ENCODE assay signal across 21 cellular contexts in genomic region chr17:65942592-65942991, GRCh38.
A peak's percentile ranks its signal among the peaks of the same experiment; 100 is the strongest.
DNase-seq lines count a peak whose midpoint lies in the region; ATAC-seq and FAIRE-seq lines count a peak whose summit lies in the region.
"Had no signal": no experiment of that assay in that cellular context is flagged by ENCODE, and none has a peak within 500 bp of the region (broad histone marks: within the 10 kb centered on the region; RNA-seq: fewer than 3 reads in every experiment).

No MANE protein-coding gene starts in this region.

- no peaks in the 10 kb centered on the region for H3K9me3 Mint-ChIP-seq in T-cell

- ATAC-seq in T-cell (replicated peaks in 1 of 4) = no peak
- ATAC-seq in GM19328 (IDR thresholded peaks at IDR 0.05; ENCODE audit: unreplicated experiment) = no peak
- ATAC-seq: HepG2, K562 had no signal

- H3K36me3 Mint-ChIP-seq in T-cell = no peaks in the 10 kb centered on the region
- H3K36me3 Mint-ChIP-seq: CD4-positive, CD25-positive, alpha-beta regulatory T cell had no signal

- CTCF ChIA-PET in T-cell (lab: Charles Lee) = interaction anchor here in 1 of 2 donors (1.0 kb wide), 1 partner anchor 9 kb away, joined by 3 read pairs; no protein-coding TSS in a partner anchor

- POLR2A ChIA-PET in T-cell (lab: Charles Lee) = no interaction called here

- no peaks in the 10 kb centered on the region for H3K4me1 Mint-ChIP-seq in T-cell
- H3K4me1 Mint-ChIP-seq: CD4-positive, CD25-positive, alpha-beta regulatory T cell had no signal

- FAIRE-seq in TTC549 (lab: Jason Lieb, UNC) (peak; percentile 11), frontal cortex (lab: Jason Lieb, UNC) (peak; percentile 8)
- FAIRE-seq: GM12892, HepG2, K562 had no signal

- no peak overlapping the region for H3K4me3 Mint-ChIP-seq in T-cell
- H3K4me3 Mint-ChIP-seq: CD4-positive, CD25-positive, alpha-beta regulatory T cell had no signal

- DNase-seq in ELR (ENCODE audit: low read depth) = peak; percentile 45
- peak; percentile 14 for DNase-seq in NCI-H226
- no peak for DNase-seq in frontal cortex (ENCODE audit: low spot score in 2 of 2)
- no peak for DNase-seq in stimulated activated CD8-positive, alpha-beta memory T cell treated with anti-CD3 and anti-CD28 coated beads, Interleukin-4, amount 100 ng/mL, for 48 hours
- no peak for DNase-seq in T-cell
- no peak for DNase-seq in mucosa of gallbladder (ENCODE audit: low spot score)
- DNase-seq: CD4-positive, CD25-positive, alpha-beta regulatory T cell; DMS79 treated with DMSO at 0.1 percent for 48 hours; GOT3; NCI-H1105; NCI-H146; NCI-H2029 treated with DMSO at 0.1 percent for 48 hours; NCI-H2171 treated with DMSO at 0.1 percent for 48 hours; NCI-H446; NCI-H526; SHP77 had no signal

- H3K27ac Mint-ChIP-seq in T-cell = no peak overlapping the region
- H3K27ac Mint-ChIP-seq: CD4-positive, CD25-positive, alpha-beta regulatory T cell had no signal

- peaks cover 0 to 4% of the 10 kb centered on the region in 2 donors for H3K27me3 Mint-ChIP-seq in T-cell
- H3K27me3 Mint-ChIP-seq: CD4-positive, CD25-positive, alpha-beta regulatory T cell had no signal

Comparison
In these comparisons a context has a peak if more than half of its experiments do, and no peak if none do; other contexts are left out.
1. DNase-seq: peak in ELR (single experiment) and NCI-H226 (single experiment); none in frontal cortex (0 of 2), stimulated activated CD8-positive, alpha-beta memory T cell treated with anti-CD3 and anti-CD28 coated beads, Interleukin-4, amount 100 ng/mL, for 48 hours (single experiment), T-cell (0 of 34) and mucosa of gallbladder (single experiment).